ENCODE assay signal across 8 cellular contexts in genomic region chr5:170757182-170757601, GRCh38. TPM values are rescaled to one million over a fixed set of nuclear protein-coding genes. Genes with fewer than 3 reads are reported as not detected.
DNase-seq lines count a peak whose midpoint lies in the region; ATAC-seq, FAIRE-seq and TF ChIP-seq lines count a peak whose summit lies in the region.

No MANE protein-coding gene starts in this region.

- no peak overlapping the region for H3K27ac ChIP-seq in ovary

- H3K4me1 ChIP-seq in ovary (ENCODE audit: insufficient read depth), result no peaks in the 10 kb centered on the region

- H3K9me3 ChIP-seq in ovary, result no peaks in the 10 kb centered on the region

- no peak for TF ChIP-seq EP300 in ovary (IDR thresholded peaks at IDR 0.05)

- intact Hi-C loops in sciatic nerve (cut with DNase I), result no loop called here
- intact Hi-C loops in ovary (cut with DNase I), result no loop called here

- peak; percentile 78 for FAIRE-seq in GM19239 (lab: Jason Lieb, UNC)

- no peak overlapping the region for H3K4me3 ChIP-seq in epithelial cell of proximal tubule (ENCODE audit: low read depth, low read length)
- H3K4me3 ChIP-seq in ovary, result no peak overlapping the region

- no peaks in the 10 kb centered on the region for H3K27me3 ChIP-seq in ovary

- no peak for TF ChIP-seq CTCF in epithelial cell of proximal tubule (conservative IDR thresholded peaks at IDR 0.05; ENCODE audit: low read depth, low read length)
- no peak for TF ChIP-seq CTCF in ovary (IDR thresholded peaks at IDR 0.05)

- no peak for TF ChIP-seq POLR2A in ovary (IDR thresholded peaks at IDR 0.05)

- peak; percentile 45 for DNase-seq in GM19239 (ENCODE audit: insufficient read length, low spot score)
- peak; percentile 82 for DNase-seq in epithelial cell of proximal tubule (ENCODE audit: low read depth)
- no peak for DNase-seq in sciatic nerve (ENCODE audit: low spot score)
- DNase-seq in DMS79 treated with DMSO at 0.1 percent for 48 hours (lab: John Stamatoyannopoulos, UW), result no peak
- no peak for DNase-seq in HuH-7 (ENCODE audit: low spot score)
- DNase-seq in MV-4-11 (lab: John Stamatoyannopoulos, UW), result no peak
- no peak for DNase-seq in ovary

- 7 to 17% (median 7%) methylated on average over 4 of the region's 4 CpGs for WGBS in ovary, 3 donors

- H3K36me3 ChIP-seq in ovary, result no peaks in the 10 kb centered on the region

- peak; percentile 89 for ATAC-seq in HG03196 (IDR thresholded peaks at IDR 0.05; ENCODE audit: unreplicated experiment)
- peak; percentile 73 for ATAC-seq in sciatic nerve

RNA-seq across cellular contexts. Expression of gene GABRP, which starts 26.3 kb away (rescaled TPM):
- total RNA-seq in epithelial cell of proximal tubule (not detected in 2 replicates), sciatic nerve (0.45 TPM), ovary (1 to 10 TPM in 2 of 7 donors, under 1 TPM in 3, not detected in 2; 0.13 to 3.9 (median 0.82) TPM)
- polyA plus RNA-seq in ovary, result under 1 TPM; 0.17 to 0.24 TPM

Comparison
In these comparisons a context has a peak if more than half of its experiments do, and no peak if none do; other contexts are left out.
1. DNase-seq: peak in GM19239 (single experiment) and epithelial cell of proximal tubule (single experiment); none in sciatic nerve (single experiment), DMS79 treated with DMSO at 0.1 percent for 48 hours (single experiment), HuH-7 (single experiment), MV-4-11 (single experiment) and ovary (0 of 5).